In genomic region chr2:26243643-26244478, GRCh38 we compare ENCODE assay signal across 8 cellular contexts. TPM values are rescaled to one million over a fixed set of nuclear protein-coding genes. Genes with fewer than 3 reads are reported as not detected.
DNase-seq lines count a peak whose midpoint lies in the region; ATAC-seq and TF ChIP-seq lines count a peak whose summit lies in the region.

No MANE protein-coding gene starts in this region.

- H3K36me3 Mint-ChIP-seq in activated T-cell treated with anti-CD3 and anti-CD28 coated beads, Interleukin-2, amount 50 U/mL, for 24 hours (ENCODE audit: low read depth), result peaks cover 49% of the 10 kb centered on the region

- TF ChIP-seq CTCF in omental fat pad (IDR thresholded peaks at IDR 0.05), result no peak

- no peak for DNase-seq in activated T-cell treated with anti-CD3 and anti-CD28 coated beads, Interleukin-2, amount 50 U/mL, for 24 hours
- no peak for DNase-seq in activated T-cell treated with anti-CD3 and anti-CD28 coated beads, Interleukin-2, amount 50 U/mL, for 1 hour
- DNase-seq in HCEC 1CT (peak; percentile 12), LoVo (ENCODE audit: low spot score) (peak; percentile 9), foreskin melanocyte (peak; percentile 46), omental fat pad (ENCODE audit: low spot score) (no peak), NCI-H187 (lab: John Stamatoyannopoulos, UW) (no peak)
- peak; percentile 3 for DNase-seq in activated CD4-positive, alpha-beta T cell treated with anti-CD3 and anti-CD28 coated beads, Interleukin-2, amount 50 U/mL, for 1 hour

- peaks cover 59% of the 10 kb centered on the region for H3K4me1 Mint-ChIP-seq in activated T-cell treated with anti-CD3 and anti-CD28 coated beads, Interleukin-2, amount 50 U/mL, for 24 hours (ENCODE audit: low read depth)

- peak overlapping the region; percentile 100 for H3K27ac Mint-ChIP-seq in activated T-cell treated with anti-CD3 and anti-CD28 coated beads, Interleukin-2, amount 50 U/mL, for 24 hours

- peak; percentile 32 for ATAC-seq in omental fat pad (ENCODE audit: low FRiP score)

- no peaks in the 10 kb centered on the region for H3K27me3 Mint-ChIP-seq in activated T-cell treated with anti-CD3 and anti-CD28 coated beads, Interleukin-2, amount 50 U/mL, for 24 hours

- no peaks in the 10 kb centered on the region for H3K9me3 Mint-ChIP-seq in activated T-cell treated with anti-CD3 and anti-CD28 coated beads, Interleukin-2, amount 50 U/mL, for 24 hours

- peak overlapping the region; percentile 95 for H3K4me3 Mint-ChIP-seq in activated T-cell treated with anti-CD3 and anti-CD28 coated beads, Interleukin-2, amount 50 U/mL, for 24 hours

RNA-seq across cellular contexts. Expression of gene HADHA, which starts 0.6 kb away (rescaled TPM):
- total RNA-seq in omental fat pad, result 100 to 1,000 TPM; 144 to 196 (median 159) TPM

RNA-seq across cellular contexts. Expression of gene HADHB, which starts 0.9 kb away (rescaled TPM):
- 100 to 1,000 TPM; 130 to 213 (median 167) TPM for total RNA-seq in omental fat pad

Comparison
In these comparisons a context has a peak if more than half of its experiments do, and no peak if none do; other contexts are left out.
1. DNase-seq: peak in HCEC 1CT (single experiment), LoVo (single experiment), activated CD4-positive, alpha-beta T cell treated with anti-CD3 and anti-CD28 coated beads, Interleukin-2, amount 50 U/mL, for 1 hour (single experiment) and foreskin melanocyte (single experiment); none in activated T-cell treated with anti-CD3 and anti-CD28 coated beads, Interleukin-2, amount 50 U/mL, for 24 hours (single experiment), activated T-cell treated with anti-CD3 and anti-CD28 coated beads, Interleukin-2, amount 50 U/mL, for 1 hour (single experiment), omental fat pad (single experiment) and NCI-H187 (0 of 2).